25 cellular contexts compared by ENCODE assay signal in the genomic region with DNA sequence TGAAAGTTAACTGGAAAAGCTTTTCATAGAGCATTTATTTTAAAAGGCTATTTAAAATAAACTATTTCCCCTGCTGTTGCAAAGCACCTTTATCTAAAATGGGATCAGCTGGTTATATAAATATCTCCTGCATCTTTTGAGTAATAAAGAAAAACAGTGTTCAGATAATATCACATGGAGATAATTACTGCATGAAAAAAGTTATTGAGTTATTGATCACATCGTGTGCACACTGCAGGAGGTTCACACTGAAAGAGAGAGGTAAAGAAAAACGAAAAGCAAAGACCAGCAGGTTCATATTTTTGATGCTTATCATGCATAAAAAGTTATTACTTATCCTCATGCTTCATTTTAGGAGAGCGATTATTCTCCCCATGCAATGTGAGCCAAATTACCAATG. TPM values are rescaled to one million over a fixed set of nuclear protein-coding genes. Genes with fewer than 3 reads are reported as not detected.
DNase-seq lines count a peak whose midpoint lies in the region; ATAC-seq, FAIRE-seq and TF ChIP-seq lines count a peak whose summit lies in the region.
"Had no signal": no experiment of that assay in that cellular context is flagged by ENCODE, and none has a peak within 500 bp of the region (broad histone marks: within the 10 kb centered on the region; RNA-seq: fewer than 3 reads in every experiment).

No MANE protein-coding gene starts in this region.

- no peak for TF ChIP-seq CTCF in CD14-positive monocyte (IDR thresholded peaks at IDR 0.05)

- no peaks in the 10 kb centered on the region for H3K27me3 Mint-ChIP-seq in CD4-positive, CD25-positive, alpha-beta regulatory T cell
- no peaks in the 10 kb centered on the region for H3K27me3 Mint-ChIP-seq in CD14-positive monocyte (ENCODE audit: low read depth in 3 of 3)
- H3K27me3 Mint-ChIP-seq: B cell; CD4-positive, alpha-beta T cell had no signal

- H3K4me3 ChIP-seq in CD4-positive, CD25-positive, alpha-beta regulatory T cell (ENCODE audit: low read depth, low read length), result peak overlapping the region; percentile 11
- H3K4me3 ChIP-seq: A549; BLaER1 treated with 17β-estradiol and CSF1 and Interleukin-3, amounts not matched to agents 10 nM and 100 nM had no signal

- no peak overlapping the region for H3K27ac ChIP-seq in CD4-positive, CD25-positive, alpha-beta regulatory T cell (ENCODE audit: insufficient read depth, low read length, poor library complexity, severe bottlenecking)
- H3K27ac ChIP-seq: 22Rv1; A549; BLaER1 treated with 17β-estradiol and CSF1 and Interleukin-3, amounts not matched to agents 10 nM and 100 nM; C4-2B had no signal

- intact Hi-C loops in CD14-positive monocyte (cut with micrococcal nuclease), result no loop called here

- peak; percentile 33 for FAIRE-seq in islet of Langerhans (lab: Jason Lieb, UNC)
- FAIRE-seq: A549, D721Med, G401.6, GM12891 had no signal

- peak overlapping the region in 1 of 3 donors; percentile 6 for H3K27ac Mint-ChIP-seq in CD4-positive, CD25-positive, alpha-beta regulatory T cell
- H3K27ac Mint-ChIP-seq in CD14-positive monocyte, result no peak overlapping the region
- H3K27ac Mint-ChIP-seq: B cell; CD4-positive, alpha-beta T cell; CD8-positive, alpha-beta T cell had no signal

- H3K4me1 ChIP-seq in CD4-positive, CD25-positive, alpha-beta regulatory T cell (ENCODE audit: control insufficient read depth, insufficient read depth, low read length, poor library complexity, severe bottlenecking), result no peaks in the 10 kb centered on the region
- H3K4me1 ChIP-seq: A549; BLaER1 treated with 17β-estradiol and CSF1 and Interleukin-3, amounts not matched to agents 10 nM and 100 nM; Caco-2 had no signal

- no peak for DNase-seq in CD4-positive, CD25-positive, alpha-beta regulatory T cell
- peak; percentile 1 for DNase-seq in HuH-7.5 (ENCODE audit: low spot score)
- DNase-seq in NCI-H146 (lab: John Stamatoyannopoulos, UW), result peak; percentile 16
- DNase-seq in CD14-positive monocyte (ENCODE audit: low spot score), result no peak
- no peak for DNase-seq in stimulated activated CD4-positive, alpha-beta T cell treated with anti-CD3 and anti-CD28 coated beads, Interleukin-4, amount 100 ng/mL, for 1 hour
- no peak for DNase-seq in nucleus accumbens (lab: John Stamatoyannopoulos, UW)
- DNase-seq: AML-193; Caco-2; Calu3; CD4-positive, alpha-beta T cell; CD8-positive, alpha-beta T cell; DMS79 treated with DMSO at 0.1 percent for 48 hours; GF-D8 had no signal

- peaks cover 16 to 36% (median 33%) of the 10 kb centered on the region in 4 donors for H3K4me1 Mint-ChIP-seq in CD4-positive, CD25-positive, alpha-beta regulatory T cell
- H3K4me1 Mint-ChIP-seq in CD14-positive monocyte, result no peaks in the 10 kb centered on the region
- H3K4me1 Mint-ChIP-seq: B cell had no signal

- no peaks in the 10 kb centered on the region for H3K9me3 Mint-ChIP-seq in CD4-positive, CD25-positive, alpha-beta regulatory T cell
- peaks cover 0 to 5% (median 2%) of the 10 kb centered on the region in 7 donors for H3K9me3 Mint-ChIP-seq in CD14-positive monocyte
- H3K9me3 Mint-ChIP-seq: CD4-positive, alpha-beta T cell; CD8-positive, alpha-beta T cell had no signal

- no peaks in the 10 kb centered on the region for H3K27me3 ChIP-seq in CD4-positive, CD25-positive, alpha-beta regulatory T cell (ENCODE audit: control insufficient read depth, insufficient read depth, low read length)
- H3K27me3 ChIP-seq: BLaER1 treated with 17β-estradiol and CSF1 and Interleukin-3, amounts not matched to agents 10 nM and 100 nM had no signal

- peaks cover 0 to 5% of the 10 kb centered on the region in 2 experiments for H3K9me3 ChIP-seq in CD4-positive, CD25-positive, alpha-beta regulatory T cell (ENCODE audit: control insufficient read depth in 2 of 2, low read length in 2 of 2)
- H3K9me3 ChIP-seq: A549 had no signal

- no peak overlapping the region for H3K4me3 Mint-ChIP-seq in CD4-positive, CD25-positive, alpha-beta regulatory T cell
- H3K4me3 Mint-ChIP-seq in CD14-positive monocyte, result no peak overlapping the region
- H3K4me3 Mint-ChIP-seq: B cell; CD4-positive, alpha-beta T cell; CD8-positive, alpha-beta T cell had no signal

- ATAC-seq in CD4-positive, CD25-positive, alpha-beta regulatory T cell (ENCODE audit: low read depth in 2 of 2), result no peak
- no peak for ATAC-seq in GM21367 (IDR thresholded peaks at IDR 0.05; ENCODE audit: unreplicated experiment)
- ATAC-seq: A549; CD8-positive, alpha-beta T cell had no signal

- H3K36me3 ChIP-seq in CD4-positive, CD25-positive, alpha-beta regulatory T cell (ENCODE audit: control insufficient read depth, insufficient read depth, low read length), result peaks cover 37% of the 10 kb centered on the region

- peaks cover 32% of the 10 kb centered on the region for H3K36me3 Mint-ChIP-seq in CD4-positive, CD25-positive, alpha-beta regulatory T cell
- H3K36me3 Mint-ChIP-seq in CD14-positive monocyte, result peaks cover 47 to 52% of the 10 kb centered on the region in 2 donors

RNA-seq across cellular contexts. Expression of gene OTP, which starts 55.4 kb away (rescaled TPM):
- not detected for total RNA-seq in CD4-positive, CD25-positive, alpha-beta regulatory T cell
- not detected for polyA plus RNA-seq in CD4-positive, CD25-positive, alpha-beta regulatory T cell
- not detected for polyA plus RNA-seq in CD14-positive monocyte
- total RNA-seq: A172; B cell; CD4-positive, alpha-beta T cell; CD8-positive, alpha-beta T cell had no signal
- polyA plus RNA-seq: BJ had no signal

Comparison
In these comparisons a context has a peak if more than half of its experiments do, and no peak if none do; other contexts are left out.
1. DNase-seq: peak in HuH-7.5 (single experiment) and NCI-H146 (single experiment); none in CD4-positive, CD25-positive, alpha-beta regulatory T cell (0 of 3), CD14-positive monocyte (single experiment), stimulated activated CD4-positive, alpha-beta T cell treated with anti-CD3 and anti-CD28 coated beads, Interleukin-4, amount 100 ng/mL, for 1 hour (single experiment) and nucleus accumbens (0 of 56).